10 cellular contexts compared by ENCODE assay signal in the genomic region with DNA sequence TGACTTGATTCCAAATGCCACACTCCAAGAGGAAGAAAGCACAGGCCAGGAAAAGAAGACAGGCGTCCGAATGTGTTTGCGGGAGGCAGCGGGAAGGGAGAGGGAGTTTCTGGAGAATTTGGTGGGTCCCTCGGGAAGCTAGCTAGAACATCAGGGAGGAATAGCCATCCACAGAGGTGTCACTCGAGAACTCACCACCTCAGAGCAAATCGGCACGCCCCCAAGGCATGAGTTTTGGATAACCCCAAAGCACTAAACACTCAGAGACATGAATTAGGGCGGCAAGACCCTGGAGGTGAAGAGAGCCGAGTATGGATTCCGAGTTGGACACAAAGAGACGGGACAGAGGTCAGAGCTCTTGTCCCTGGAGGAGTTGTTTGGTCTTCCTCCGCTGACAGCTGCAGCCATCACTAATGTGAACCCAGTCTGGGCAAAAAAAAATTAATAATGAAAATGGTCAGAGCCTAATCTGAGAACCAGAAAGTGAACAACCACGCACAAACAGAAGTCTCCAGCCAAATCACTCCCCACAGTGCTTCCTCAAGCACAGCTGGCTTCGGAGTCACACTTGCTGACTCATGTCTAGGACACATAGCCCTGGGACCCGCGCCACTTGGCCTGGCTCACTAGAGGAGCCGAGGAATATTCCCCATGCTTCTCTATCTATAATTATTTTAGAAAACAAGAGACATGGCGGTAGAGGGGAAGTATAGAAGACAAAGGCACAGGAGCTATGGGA.
A peak's percentile ranks its signal among the peaks of the same experiment; 100 is the strongest.
DNase-seq lines count a peak whose midpoint lies in the region; ATAC-seq, FAIRE-seq and TF ChIP-seq lines count a peak whose summit lies in the region.
"Had no signal": no experiment of that assay in that cellular context is flagged by ENCODE, and none has a peak within 500 bp of the region (broad histone marks: within the 10 kb centered on the region; RNA-seq: fewer than 3 reads in every experiment).

No MANE protein-coding gene starts in this region.

- TF ChIP-seq POLR2A in H54 (IDR thresholded peaks at IDR 0.05; ENCODE audit: low read depth, low read length) (no peak), K562 (conservative IDR thresholded peaks at IDR 0.05) (no peak)

- no peaks in the 10 kb centered on the region for H3K79me2 ChIP-seq in K562 (ENCODE audit: control insufficient read depth, insufficient read depth, low read length)
- no peaks in the 10 kb centered on the region for H3K79me2 ChIP-seq in keratinocyte (ENCODE audit: control insufficient read depth, insufficient read depth, low read length)

- H3K4me2 ChIP-seq in K562 (ENCODE audit: insufficient read depth, low read length) (no peak overlapping the region), keratinocyte (ENCODE audit: control insufficient read depth, extremely low read depth, insufficient read depth, low read depth, low read length) (no peak overlapping the region)

- no peaks in the 10 kb centered on the region for H3K9me1 ChIP-seq in K562 (ENCODE audit: control insufficient read depth, insufficient read depth, low read length)
- no peaks in the 10 kb centered on the region for H3K9me1 ChIP-seq in keratinocyte (ENCODE audit: control insufficient read depth, extremely low read depth, insufficient read depth, low read length)

- no TSS peak for BruUV-seq in K562 (replicated peaks; lab: Mats Ljungman, UMichigan)

- H3K4me1 ChIP-seq in K562 (replicated peaks in 1 of 2; ENCODE audit: control insufficient read depth in 2 of 2, insufficient read depth in 2 of 2, low read length in 2 of 2) (no peaks in the 10 kb centered on the region), keratinocyte (ENCODE audit: control insufficient read depth, extremely low read depth, insufficient read depth, low read length) (peaks cover 6% of the 10 kb centered on the region)

- H3K9ac ChIP-seq in K562 (ENCODE audit: insufficient read depth in 1 of 2, low read depth in 2 of 2, low read length in 2 of 2) (no peak overlapping the region), keratinocyte (ENCODE audit: control insufficient read depth, extremely low read depth, insufficient read depth, low read length) (no peak overlapping the region)

- no peak overlapping the region for H2AFZ ChIP-seq in K562 (ENCODE audit: low read depth, low read length)
- H2AFZ ChIP-seq in keratinocyte (ENCODE audit: control insufficient read depth, low read length): no peak overlapping the region

- no peak for TF ChIP-seq EP300 in K562 (IDR thresholded peaks at IDR 0.05; ENCODE audit: low read length)

- CTCF ChIA-PET in K562 (lab: Yijun Ruan, JAX; ENCODE audit: low intra/inter-chr PET ratio): no interaction called here

- peaks cover 26 to 69% of the 10 kb centered on the region in 2 experiments for H3K27me3 ChIP-seq in K562 (ENCODE audit: control insufficient read depth in 2 of 2, insufficient read depth in 2 of 2, low read length in 2 of 2)
- H3K27me3 ChIP-seq in keratinocyte (ENCODE audit: control insufficient read depth, extremely low read depth, insufficient read depth, low read length): no peaks in the 10 kb centered on the region

- peak; percentile 47 for DNase-seq in H54 (ENCODE audit: insufficient read length, low spot score)
- peak in 1 of 4 experiments; percentile 3 for DNase-seq in K562 (ENCODE audit: extremely low read depth in 1 of 4, low spot score in 3 of 4)
- DNase-seq in keratinocyte (ENCODE audit: low read depth, low spot score): no peak
- no peak for DNase-seq in HUDEP-2 (lab: John Stamatoyannopoulos, UW; ENCODE audit: unreplicated experiment in 76 of 76)
- DNase-seq: stimulated activated CD8-positive, alpha-beta memory T cell treated with anti-CD3 and anti-CD28 coated beads, Interleukin-4, amount 100 ng/mL, for 48 hours had no signal

- H3K36me3 ChIP-seq in K562 (ENCODE audit: control insufficient read depth, insufficient read depth, low read length): no peaks in the 10 kb centered on the region
- H3K36me3 ChIP-seq in keratinocyte (ENCODE audit: control insufficient read depth in 2 of 2, extremely low read depth in 1 of 2, insufficient read depth in 2 of 2, low read length in 2 of 2): peaks cover 0 to 2% of the 10 kb centered on the region in 2 experiments

- dilution Hi-C loops in keratinocyte (cut with MboI; ENCODE audit: extremely low pct_ligation_motif_present, low sequenced_read_pairs): no loop called here

- TF ChIP-seq CTCF in K562 (IDR thresholded peaks at IDR 0.05 in 2 of 3, conservative IDR thresholded peaks at IDR 0.05 in 1 of 3; ENCODE audit: insufficient read depth in 2 of 3, low read depth in 1 of 3, low read length in 3 of 3) (no peak), keratinocyte (optimal IDR thresholded peaks at IDR 0.05 in 1 of 3, IDR thresholded peaks at IDR 0.05 in 1 of 3, conservative IDR thresholded peaks at IDR 0.05 in 1 of 3; ENCODE audit: extremely low read depth in 1 of 3, insufficient read depth in 2 of 3, low read length in 3 of 3) (no peak)

- H3K9me3 ChIP-seq in K562 (replicated peaks; ENCODE audit: control insufficient read depth, insufficient read depth, low read depth, low read length) (no peaks in the 10 kb centered on the region), keratinocyte (ENCODE audit: control insufficient read depth, low read depth, low read length) (no peaks in the 10 kb centered on the region)

- no peak for TF ChIP-seq RAD21 in K562 (CRISPR knock-in tag; conservative IDR thresholded peaks at IDR 0.05 in 1 of 2, IDR thresholded peaks at IDR 0.05 in 1 of 2)

- in situ Hi-C loops in K562 (cut with MboI): no loop called here

- H3K4me3 ChIP-seq in K562 (no peak overlapping the region), keratinocyte (ENCODE audit: control insufficient read depth in 2 of 3, extremely low read depth in 1 of 3, insufficient read depth in 2 of 3, low read depth in 1 of 3, low read length in 3 of 3) (no peak overlapping the region), skin epidermis (no peak overlapping the region)

- intact Hi-C loops in K562 (cut with micrococcal nuclease): no loop called here

- WGBS in K562 (ENCODE audit: insufficient coverage, low coverage, missing lambda C conversion rate): 1% methylated on average over 19 of the region's 19 CpGs

- no peaks in the 10 kb centered on the region for H4K20me1 ChIP-seq in K562 (replicated peaks; ENCODE audit: control insufficient read depth, insufficient read depth, low read length)
- H4K20me1 ChIP-seq in keratinocyte (ENCODE audit: control insufficient read depth, extremely low read depth, insufficient read depth, low read length): peaks cover 7% of the 10 kb centered on the region

- H3K27ac ChIP-seq in K562 (ENCODE audit: extremely low read depth, low read depth, low read length) (no peak overlapping the region), keratinocyte (ENCODE audit: control insufficient read depth, insufficient read depth, low read length) (no peak overlapping the region), skin epidermis (peak overlapping the region in 15 of 21 experiments; percentile 12 to 81 (median 47))

- POLR2A ChIA-PET in K562 (lab: Yijun Ruan, JAX): interaction anchor here (1.3 kb wide), 1 partner anchor 41 kb away, joined by 4 read pairs; no protein-coding TSS in a partner anchor

- FAIRE-seq in H54 (lab: Jason Lieb, UNC) (no peak), K562 (lab: Jason Lieb, UNC) (no peak), keratinocyte (lab: Jason Lieb, UNC) (peak; percentile 17)

- ATAC-seq in K562 (peak; percentile 51; the same call in 2 of the 3 replicates), HG03571 (IDR thresholded peaks at IDR 0.05; ENCODE audit: unreplicated experiment) (no peak), GM18909 (IDR thresholded peaks at IDR 0.05; ENCODE audit: poor library complexity, unreplicated experiment) (no peak), GM21515 (IDR thresholded peaks at IDR 0.05; ENCODE audit: unreplicated experiment) (no peak)
- ATAC-seq: activated CD4-positive, CD25-positive, alpha-beta regulatory T cell treated with anti-CD3 and anti-CD28 coated beads, Interleukin-2, amount 50 U/mL, for 24 hours had no signal

TF ChIP-seq in K562, 482 proteins besides CTCF, POLR2A, EP300 and RAD21:
- TF ChIP-seq NFE2 (IDR thresholded peaks at IDR 0.05; ENCODE audit: low read depth) (peak; percentile 53; the same call in 1 of the 2 replicates), EHMT2 (IDR thresholded peaks at IDR 0.05) (no peak)
- TF ChIP-seq, protein P1, sequence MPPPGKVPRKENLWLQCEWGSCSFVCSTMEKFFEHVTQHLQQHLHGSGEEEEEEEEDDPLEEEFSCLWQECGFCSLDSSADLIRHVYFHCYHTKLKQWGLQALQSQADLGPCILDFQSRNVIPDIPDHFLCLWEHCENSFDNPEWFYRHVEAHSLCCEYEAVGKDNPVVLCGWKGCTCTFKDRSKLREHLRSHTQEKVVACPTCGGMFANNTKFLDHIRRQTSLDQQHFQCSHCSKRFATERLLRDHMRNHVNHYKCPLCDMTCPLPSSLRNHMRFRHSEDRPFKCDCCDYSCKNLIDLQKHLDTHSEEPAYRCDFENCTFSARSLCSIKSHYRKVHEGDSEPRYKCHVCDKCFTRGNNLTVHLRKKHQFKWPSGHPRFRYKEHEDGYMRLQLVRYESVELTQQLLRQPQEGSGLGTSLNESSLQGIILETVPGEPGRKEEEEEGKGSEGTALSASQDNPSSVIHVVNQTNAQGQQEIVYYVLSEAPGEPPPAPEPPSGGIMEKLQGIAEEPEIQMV (tag; conservative IDR thresholded peaks at IDR 0.05; ENCODE audit: low read depth): peak; percentile 51; the same call in 1 of the 2 replicates

Comparison
In these comparisons a context has a peak if more than half of its experiments do, and no peak if none do; other contexts are left out.
1. H3K27ac ChIP-seq: peak in skin epidermis (15 of 21); none in K562 (single experiment) and keratinocyte (single experiment).